Comparison of ENCODE assay signal across 2 cellular contexts in the genomic region with DNA sequence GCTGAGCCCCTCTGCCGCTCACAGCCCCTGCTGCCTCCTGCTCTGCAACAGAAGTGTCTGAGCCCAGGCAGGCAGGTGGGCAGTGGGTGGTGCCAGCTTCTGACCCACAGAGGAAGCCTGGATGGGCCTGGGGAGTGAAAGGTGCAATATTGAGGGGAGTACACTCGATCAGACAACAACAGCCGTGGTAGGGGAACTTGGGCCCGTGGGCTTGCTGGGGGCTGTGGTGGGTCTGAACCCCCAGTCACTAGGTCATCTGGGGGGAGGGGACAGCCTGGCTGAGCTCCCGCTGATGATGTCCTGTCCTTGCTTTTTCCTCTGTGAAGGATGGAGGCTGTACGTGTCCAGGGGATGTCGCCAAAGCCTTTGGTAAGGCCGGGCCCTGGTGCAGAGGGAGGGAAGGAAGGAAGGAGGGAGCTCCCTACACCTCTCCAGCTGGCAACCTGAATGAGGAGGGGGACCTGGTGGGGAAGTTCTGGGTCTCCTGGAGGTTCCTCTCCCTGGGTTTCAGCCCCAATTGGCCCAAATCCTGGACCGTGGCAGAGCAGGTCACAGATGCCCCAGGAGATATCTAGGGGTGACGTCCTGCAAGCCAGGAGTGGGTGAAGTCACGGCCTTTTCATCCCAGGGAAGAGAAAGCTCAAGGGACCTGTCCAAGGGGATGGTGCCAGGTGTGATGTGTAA.
TF ChIP-seq lines count a peak whose summit lies in the region.

No MANE protein-coding gene starts in this region.

TF ChIP-seq in A549, 52 proteins besides CTCF, POLR2A, EP300 and RAD21:
- TF ChIP-seq HOXB5 (CRISPR knock-in tag; IDR thresholded peaks at IDR 0.05), result no peak
- no peak for TF ChIP-seq TP53 (CRISPR knock-in tag; IDR thresholded peaks at IDR 0.05)
- no peak for TF ChIP-seq RNF2 (IDR thresholded peaks at IDR 0.05; ENCODE audit: borderline replicate concordance, low read depth)
- no peak for TF ChIP-seq NR3C1 (IDR thresholded peaks at IDR 0.05)
- no peak for TF ChIP-seq ZNF302 (CRISPR knock-in tag; IDR thresholded peaks at IDR 0.05)
- no peak for TF ChIP-seq KDM1A (IDR thresholded peaks at IDR 0.05; ENCODE audit: low read depth)
- TF ChIP-seq SREBF2 (IDR thresholded peaks at IDR 0.05), result no peak
- no peak for TF ChIP-seq CBX2 (IDR thresholded peaks at IDR 0.05; ENCODE audit: borderline replicate concordance, low read depth)
- TF ChIP-seq CBX8 (IDR thresholded peaks at IDR 0.05), result no peak
- TF ChIP-seq, protein P1, sequence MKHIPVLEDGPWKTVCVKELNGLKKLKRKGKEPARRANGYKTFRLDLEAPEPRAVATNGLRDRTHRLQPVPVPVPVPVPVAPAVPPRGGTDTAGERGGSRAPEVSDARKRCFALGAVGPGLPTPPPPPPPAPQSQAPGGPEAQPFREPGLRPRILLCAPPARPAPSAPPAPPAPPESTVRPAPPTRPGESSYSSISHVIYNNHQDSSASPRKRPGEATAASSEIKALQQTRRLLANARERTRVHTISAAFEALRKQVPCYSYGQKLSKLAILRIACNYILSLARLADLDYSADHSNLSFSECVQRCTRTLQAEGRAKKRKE (CRISPR knock-in tag; IDR thresholded peaks at IDR 0.05; ENCODE audit: low read depth), result no peak
- no peak for TF ChIP-seq MAZ (IDR thresholded peaks at IDR 0.05; ENCODE audit: borderline replicate concordance, low read depth, low read length)
- no peak for TF ChIP-seq HEYL (CRISPR knock-in tag; IDR thresholded peaks at IDR 0.05)
- no peak for TF ChIP-seq REST (IDR thresholded peaks at IDR 0.05)
- no peak for TF ChIP-seq ELK1 (IDR thresholded peaks at IDR 0.05; ENCODE audit: low read depth, low read length)
- no peak for TF ChIP-seq USF2 (IDR thresholded peaks at IDR 0.05)
- TF ChIP-seq E2F6 (IDR thresholded peaks at IDR 0.05; ENCODE audit: borderline replicate concordance, low read depth), result no peak
- no peak for TF ChIP-seq RCOR1 (IDR thresholded peaks at IDR 0.05; ENCODE audit: low read depth, low read length)
- no peak for TF ChIP-seq BHLHE40 (IDR thresholded peaks at IDR 0.05; ENCODE audit: low read depth, low read length)
- no peak for TF ChIP-seq BCL3 (IDR thresholded peaks at IDR 0.05)
- no peak for TF ChIP-seq ESRRA (IDR thresholded peaks at IDR 0.05; ENCODE audit: borderline replicate concordance, low read length)
TF ChIP-seq in A549: peak in this region for 0.

TF ChIP-seq in GM23338, 12 proteins besides CTCF, POLR2A, EP300 and RAD21:
- TF ChIP-seq STAT1 (IDR thresholded peaks at IDR 0.05; ENCODE audit: unreplicated experiment), result no peak
- TF ChIP-seq ZNF462 (CRISPR knock-in tag; IDR thresholded peaks at IDR 0.05), result no peak
- TF ChIP-seq EZH2 (IDR thresholded peaks at IDR 0.05; ENCODE audit: low read depth, unreplicated experiment), result no peak
